17 cellular contexts compared by ENCODE assay signal in genomic region chrX:20487227-20487626, GRCh38.
DNase-seq lines count a peak whose midpoint lies in the region; ATAC-seq and TF ChIP-seq lines count a peak whose summit lies in the region.
"Had no signal": no experiment of that assay in that cellular context is flagged by ENCODE, and none has a peak within 500 bp of the region (broad histone marks: within the 10 kb centered on the region; RNA-seq: fewer than 3 reads in every experiment).

No MANE protein-coding gene starts in this region.

- dilution Hi-C loops in IMR-90 (cut with HindIII; ENCODE audit: low sequenced_read_pairs, unreplicated experiment), result no loop called here

- H3K9ac ChIP-seq in IMR-90 (ENCODE audit: low read depth, low read length), result no peak overlapping the region

- H3K27ac ChIP-seq in IMR-90 (ENCODE audit: insufficient read depth, low read length) (no peak overlapping the region), OCI-LY7 (ENCODE audit: low read depth, low read length, poor library complexity, severe bottlenecking) (no peak overlapping the region)
- H3K27ac ChIP-seq: adrenal gland, prostate gland, tibial nerve had no signal

- in situ Hi-C loops in IMR-90 (cut with MboI; ENCODE audit: low sequenced_read_pairs), result no loop called here

- no peaks in the 10 kb centered on the region for H3K79me1 ChIP-seq in IMR-90 (ENCODE audit: low read depth in 1 of 2, low read length in 2 of 2)

- H3K9me3 Mint-ChIP-seq in activated T-helper 1 cell treated with anti-CD3 and anti-CD28 coated beads, Interleukin-12 subunit alpha, Interleukin-12 subunit beta, Interleukin-2, Interleukin-4 antibody, amounts not matched to agents 30 ng/mL and 10 ng/mL and 1 ng/mL, durations not matched to agents 14 hours and 24 hours and 36 hours, result no peaks in the 10 kb centered on the region

- POLR2A ChIA-PET in IMR-90 (lab: Charles Lee; ENCODE audit: unreplicated experiment) (no interaction called here), OCI-LY7 (lab: Charles Lee) (no interaction called here)

- no peak overlapping the region for H3K14ac ChIP-seq in IMR-90 (replicated peaks; ENCODE audit: low read depth, low read length)

- no peak overlapping the region for H3K4me2 ChIP-seq in IMR-90 (ENCODE audit: low read depth, low read length)
- no peak overlapping the region for H3K4me2 ChIP-seq in OCI-LY7 (ENCODE audit: low read length)

- no peak overlapping the region for H3K27ac Mint-ChIP-seq in activated T-helper 1 cell treated with anti-CD3 and anti-CD28 coated beads, Interleukin-12 subunit alpha, Interleukin-12 subunit beta, Interleukin-2, Interleukin-4 antibody, amounts not matched to agents 30 ng/mL and 10 ng/mL and 1 ng/mL, durations not matched to agents 14 hours and 24 hours and 36 hours
- H3K27ac Mint-ChIP-seq: B cell had no signal

- H2AFZ ChIP-seq in IMR-90 (replicated peaks; ENCODE audit: low read length, poor library complexity) (no peak overlapping the region), OCI-LY7 (ENCODE audit: low read length) (no peak overlapping the region)

- H3K9me1 ChIP-seq in IMR-90 (ENCODE audit: insufficient read depth, low read length), result 0 out of 2 replicates have a peak, but pooled peaks cover 2% of the 10 kb centered on the region

- no peak overlapping the region for H2AK9ac ChIP-seq in IMR-90 (replicated peaks; ENCODE audit: low read depth, low read length, poor library complexity)

- no peak overlapping the region for H2BK15ac ChIP-seq in IMR-90 (ENCODE audit: low read depth, low read length)

- H3K9me2 ChIP-seq in OCI-LY7 (ENCODE audit: insufficient read depth, low read length), result no peaks in the 10 kb centered on the region

- no peak overlapping the region for H3K4ac ChIP-seq in IMR-90 (ENCODE audit: low read depth, low read length)

- no peak for TF ChIP-seq POLR2A in IMR-90 (IDR thresholded peaks at IDR 0.05; ENCODE audit: low read depth, low read length)

- H3K4me3 ChIP-seq in IMR-90 (ENCODE audit: insufficient read depth, low read depth, low read length) (no peak overlapping the region), OCI-LY7 (ENCODE audit: low read depth, low read length, poor library complexity, severe bottlenecking) (no peak overlapping the region)
- H3K4me3 ChIP-seq: adrenal gland, prostate gland, tibial nerve had no signal

- H3K56ac ChIP-seq in IMR-90 (ENCODE audit: extremely low read depth, insufficient read depth, low read length), result no peak overlapping the region

- no peak overlapping the region for H4K5ac ChIP-seq in IMR-90 (ENCODE audit: low read depth, low read length)

- H4K91ac ChIP-seq in IMR-90 (ENCODE audit: insufficient read depth, low read depth, low read length), result 0 out of 2 replicates have a peak overlapping the region, but pooled peaks have one; percentile 2

- no TSS peak for BruUV-seq in IMR-90 (replicated peaks; lab: Mats Ljungman, UMichigan)
- no TSS peak for BruUV-seq in OCI-LY7 (replicated peaks; lab: Mats Ljungman, UMichigan)

- no peak overlapping the region for H2BK5ac ChIP-seq in IMR-90 (ENCODE audit: low read depth, low read length, poor library complexity, severe bottlenecking)

- H3K27me3 Mint-ChIP-seq in activated T-helper 1 cell treated with anti-CD3 and anti-CD28 coated beads, Interleukin-12 subunit alpha, Interleukin-12 subunit beta, Interleukin-2, Interleukin-4 antibody, amounts not matched to agents 30 ng/mL and 10 ng/mL and 1 ng/mL, durations not matched to agents 14 hours and 24 hours and 36 hours (ENCODE audit: insufficient read depth), result peaks cover 4% of the 10 kb centered on the region

- H3K18ac ChIP-seq in IMR-90 (ENCODE audit: low read depth, low read length), result no peak overlapping the region

- H3K27me3 ChIP-seq in IMR-90 (ENCODE audit: control insufficient read depth, insufficient read depth, low read length), result no peaks in the 10 kb centered on the region

- no peak for TF ChIP-seq RAD21 in IMR-90 (IDR thresholded peaks at IDR 0.05; ENCODE audit: low read length)

- H3K4me1 Mint-ChIP-seq in activated T-helper 1 cell treated with anti-CD3 and anti-CD28 coated beads, Interleukin-12 subunit alpha, Interleukin-12 subunit beta, Interleukin-2, Interleukin-4 antibody, amounts not matched to agents 30 ng/mL and 10 ng/mL and 1 ng/mL, durations not matched to agents 14 hours and 24 hours and 36 hours (ENCODE audit: low read depth), result peaks cover 8% of the 10 kb centered on the region
- H3K4me1 Mint-ChIP-seq: B cell had no signal

- H3K4me1 ChIP-seq in IMR-90 (ENCODE audit: control insufficient read depth, insufficient read depth, low read length) (peaks cover 2% of the 10 kb centered on the region; the same call in 1 of the 2 replicates), OCI-LY7 (ENCODE audit: insufficient read depth, low read length, poor library complexity, severe bottlenecking) (no peaks in the 10 kb centered on the region)
- H3K4me1 ChIP-seq: adrenal gland, prostate gland, tibial nerve had no signal

- H2BK120ac ChIP-seq in IMR-90 (ENCODE audit: low read depth, low read length), result peak overlapping the region; percentile 43; the same call in 1 of the 2 replicates

- H2AK5ac ChIP-seq in IMR-90 (ENCODE audit: low read depth, low read length), result no peak overlapping the region

- H4K20me1 ChIP-seq in IMR-90 (ENCODE audit: insufficient read depth, low read length) (no peaks in the 10 kb centered on the region), OCI-LY7 (ENCODE audit: insufficient read depth, low read length) (no peaks in the 10 kb centered on the region)

- no peaks in the 10 kb centered on the region for H3K36me3 ChIP-seq in IMR-90 (ENCODE audit: control insufficient read depth, insufficient read depth, low read length)
- H3K36me3 ChIP-seq in OCI-LY7 (ENCODE audit: insufficient read depth, low read length), result no peaks in the 10 kb centered on the region
- H3K36me3 ChIP-seq: adrenal gland, prostate gland, tibial nerve had no signal

- H2BK20ac ChIP-seq in IMR-90 (ENCODE audit: low read depth, low read length), result no peak overlapping the region

- no peaks in the 10 kb centered on the region for H3K36me3 Mint-ChIP-seq in activated T-helper 1 cell treated with anti-CD3 and anti-CD28 coated beads, Interleukin-12 subunit alpha, Interleukin-12 subunit beta, Interleukin-2, Interleukin-4 antibody, amounts not matched to agents 30 ng/mL and 10 ng/mL and 1 ng/mL, durations not matched to agents 14 hours and 24 hours and 36 hours (ENCODE audit: low read depth)

- peak; percentile 56 for ATAC-seq in IMR-90 (ENCODE audit: low read depth)
- ATAC-seq: Panc1 had no signal

- H3K4me3 Mint-ChIP-seq in activated T-helper 1 cell treated with anti-CD3 and anti-CD28 coated beads, Interleukin-12 subunit alpha, Interleukin-12 subunit beta, Interleukin-2, Interleukin-4 antibody, amounts not matched to agents 30 ng/mL and 10 ng/mL and 1 ng/mL, durations not matched to agents 14 hours and 24 hours and 36 hours, result no peak overlapping the region
- H3K4me3 Mint-ChIP-seq: B cell had no signal

- no peak overlapping the region for H3K23ac ChIP-seq in IMR-90 (ENCODE audit: low read depth, low read length)

- no peaks in the 10 kb centered on the region for H3K79me2 ChIP-seq in OCI-LY7 (ENCODE audit: insufficient read depth, low read depth, low read length)

- intact Hi-C loops in IMR-90 (cut with micrococcal nuclease) (no loop called here), OCI-LY7 (cut with micrococcal nuclease; ENCODE audit: unreplicated experiment) (no loop called here)
- intact Hi-C loops in activated T-helper 1 cell treated with anti-CD3 and anti-CD28 coated beads, Interleukin-12 subunit alpha, Interleukin-12 subunit beta, Interleukin-2, Interleukin-4 antibody, amounts not matched to agents 30 ng/mL and 10 ng/mL and 1 ng/mL, durations not matched to agents 14 hours and 24 hours and 36 hours (cut with micrococcal nuclease), result no loop called here

- H4K8ac ChIP-seq in IMR-90 (ENCODE audit: low read depth in 2 of 2, low read length in 2 of 2), result no peak overlapping the region; a peak in 1 of 4 replicates

- CTCF ChIA-PET in IMR-90 (lab: Yijun Ruan, JAX), result no interaction called here
- CTCF ChIA-PET in OCI-LY7 (lab: Charles Lee; ENCODE audit: unreplicated experiment), result no interaction called here

- TF ChIP-seq CTCF in IMR-90 (conservative IDR thresholded peaks at IDR 0.05; ENCODE audit: low read depth, low read length) (no peak), OCI-LY7 (conservative IDR thresholded peaks at IDR 0.05; ENCODE audit: low read length) (no peak)

- DNase-seq in COLO829 (ENCODE audit: low spot score) (peak; percentile 63), IMR-90 (peak; percentile 24), amniotic stem cell (lab: John Stamatoyannopoulos, UW) (peak; percentile 21), glomerular visceral epithelial cell (ENCODE audit: extremely low spot score) (peak; percentile 12), OCI-LY7 (ENCODE audit: low spot score) (no peak), DMS79 (lab: John Stamatoyannopoulos, UW) (no peak), NCI-H2107 (lab: John Stamatoyannopoulos, UW) (no peak)
- DNase-seq in activated T-helper 1 cell treated with anti-CD3 and anti-CD28 coated beads, Interleukin-12 subunit alpha, Interleukin-12 subunit beta, Interleukin-2, Interleukin-4 antibody, amounts not matched to agents 30 ng/mL and 10 ng/mL and 1 ng/mL, durations not matched to agents 14 hours and 24 hours and 36 hours (ENCODE audit: low spot score), result no peak
- DNase-seq: activated CD4-positive, alpha-beta T cell treated with anti-CD3 and anti-CD28 coated beads for 4 hours; adrenal gland; kidney; NCI-H1105 treated with DMSO at 0.1 percent for 48 hours; T-helper 2 cell had no signal

- WGBS in IMR-90 (ENCODE audit: extremely low coverage in 2 of 2, insufficient read length in 1 of 2), 2 experiments, result no CpG with 5 or more reads among the region's 1 CpG

- H3K9me3 ChIP-seq in IMR-90 (ENCODE audit: control insufficient read depth, insufficient read depth, low read length), result 0 out of 2 replicates have a peak, but pooled peaks cover 2% of the 10 kb centered on the region
- no peaks in the 10 kb centered on the region for H3K9me3 ChIP-seq in OCI-LY7 (ENCODE audit: low read length)
- H3K9me3 ChIP-seq: adrenal gland, prostate gland, tibial nerve had no signal

TF ChIP-seq in IMR-90, 13 proteins besides CTCF, POLR2A, EP300 and RAD21:
- TF ChIP-seq MAFK (IDR thresholded peaks at IDR 0.05; ENCODE audit: low read depth, low read length) (no peak), BHLHE40 (IDR thresholded peaks at IDR 0.05; ENCODE audit: low read depth, low read length) (no peak), MXI1 (IDR thresholded peaks at IDR 0.05; ENCODE audit: borderline replicate concordance, low read depth, low read length) (no peak), FOS (IDR thresholded peaks at IDR 0.05; ENCODE audit: low read depth, low read length) (peak; percentile 67)
TF ChIP-seq in IMR-90: peak in this region for 1.

Comparison
In these comparisons a context has a peak if more than half of its experiments do, and no peak if none do; other contexts are left out.
1. DNase-seq: peak in COLO829 (single experiment), IMR-90 (single experiment), amniotic stem cell (single experiment) and glomerular visceral epithelial cell (single experiment); none in OCI-LY7 (single experiment), DMS79 (single experiment), activated T-helper 1 cell treated with anti-CD3 and anti-CD28 coated beads, Interleukin-12 subunit alpha, Interleukin-12 subunit beta, Interleukin-2, Interleukin-4 antibody, amounts not matched to agents 30 ng/mL and 10 ng/mL and 1 ng/mL, durations not matched to agents 14 hours and 24 hours and 36 hours (single experiment) and NCI-H2107 (single experiment).